ENCODE assay signal across 12 cellular contexts in the genomic region with DNA sequence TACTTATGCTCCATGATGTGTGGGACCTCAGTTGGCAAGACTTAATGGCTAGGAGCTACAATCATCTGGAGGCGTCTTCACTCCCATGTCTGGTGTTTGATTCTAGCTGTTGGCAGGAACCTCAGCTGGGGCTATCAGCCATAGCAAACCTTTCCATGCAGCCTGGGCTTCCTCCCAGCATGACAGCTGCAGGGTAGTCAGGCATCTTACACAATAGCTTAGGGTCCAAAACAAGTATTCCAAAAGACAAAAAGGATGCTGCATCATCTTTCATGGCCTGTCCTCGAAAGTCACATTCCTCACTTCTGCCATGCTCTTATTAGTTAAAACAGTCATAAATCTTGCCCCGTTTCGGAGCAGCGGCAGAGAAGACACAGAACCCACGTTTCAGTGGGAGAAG.
DNase-seq lines count a peak whose midpoint lies in the region; ATAC-seq and TF ChIP-seq lines count a peak whose summit lies in the region.
"Had no signal": no experiment of that assay in that cellular context is flagged by ENCODE, and none has a peak within 500 bp of the region (broad histone marks: within the 10 kb centered on the region; RNA-seq: fewer than 3 reads in every experiment).

No MANE protein-coding gene starts in this region.

- no peaks in the 10 kb centered on the region for H3K9me3 ChIP-seq in thoracic aorta
- H3K9me3 ChIP-seq: BE2C had no signal

- no peaks in the 10 kb centered on the region for H3K27me3 Mint-ChIP-seq in activated naive CD4-positive, alpha-beta T cell treated with anti-CD3 and anti-CD28 coated beads for 36 hours (ENCODE audit: low read depth)

- H3K4me3 ChIP-seq in thoracic aorta, result no peak overlapping the region
- H3K4me3 ChIP-seq: GM23338 had no signal

- TF ChIP-seq CTCF in thoracic aorta (IDR thresholded peaks at IDR 0.05), result no peak

- peaks cover 16% of the 10 kb centered on the region for H3K36me3 Mint-ChIP-seq in activated naive CD4-positive, alpha-beta T cell treated with anti-CD3 and anti-CD28 coated beads for 36 hours (ENCODE audit: low read depth)
- peaks cover 34 to 53% of the 10 kb centered on the region in 2 donors for H3K36me3 Mint-ChIP-seq in activated naive CD4-positive, alpha-beta T cell treated with anti-CD3 and anti-CD28 coated beads, Interleukin-2, amount 50 U/mL, for 72 hours

- peaks cover 3% of the 10 kb centered on the region for H3K9me3 Mint-ChIP-seq in activated naive CD4-positive, alpha-beta T cell treated with anti-CD3 and anti-CD28 coated beads for 36 hours
- H3K9me3 Mint-ChIP-seq in activated naive CD4-positive, alpha-beta T cell treated with anti-CD3 and anti-CD28 coated beads, Interleukin-2, amount 50 U/mL, for 72 hours, result peaks cover 15 to 19% of the 10 kb centered on the region in 2 donors
- H3K9me3 Mint-ChIP-seq: GM23338 had no signal

- peaks cover 0 to 6% of the 10 kb centered on the region in 2 donors for H3K4me1 ChIP-seq in thoracic aorta (ENCODE audit: control insufficient read depth in 1 of 2, low read depth in 2 of 2)
- H3K4me1 ChIP-seq: BE2C, parathyroid adenoma had no signal

- H3K27me3 ChIP-seq in thoracic aorta (replicated peaks; ENCODE audit: insufficient read depth), result no peaks in the 10 kb centered on the region
- H3K27me3 ChIP-seq: BE2C had no signal

- no peaks in the 10 kb centered on the region for H3K36me3 ChIP-seq in thoracic aorta
- H3K36me3 ChIP-seq: BE2C had no signal

- no peak for ATAC-seq in activated naive CD4-positive, alpha-beta T cell treated with anti-CD3 and anti-CD28 coated beads, Interleukin-2, amount 50 U/mL, for 72 hours
- no peak for ATAC-seq in thoracic aorta (ENCODE audit: insufficient number of reproducible peaks, low FRiP score, low read depth)
- ATAC-seq in HG03354 (IDR thresholded peaks at IDR 0.05; ENCODE audit: poor library complexity, severe bottlenecking, unreplicated experiment), result no peak
- ATAC-seq: GM23338 had no signal

- no peak overlapping the region for H3K4me3 Mint-ChIP-seq in activated naive CD4-positive, alpha-beta T cell treated with anti-CD3 and anti-CD28 coated beads for 36 hours
- H3K4me3 Mint-ChIP-seq: GM23338 had no signal

- DNase-seq in activated naive CD4-positive, alpha-beta T cell treated with anti-CD3 and anti-CD28 coated beads for 36 hours, result no peak
- DNase-seq in activated naive CD4-positive, alpha-beta T cell (lab: John Stamatoyannopoulos, UW), result no peak
- no peak for DNase-seq in activated naive CD4-positive, alpha-beta T cell treated with anti-CD3 and anti-CD28 coated beads, Interleukin-2, amount 50 U/mL, for 72 hours (ENCODE audit: low spot score in 2 of 2)
- DNase-seq in inferior parietal cortex (ENCODE audit: extremely low spot score), result peak; percentile 60
- DNase-seq in thoracic aorta (ENCODE audit: low spot score), result peak; percentile 4
- no peak for DNase-seq in NCI-H1694 (lab: John Stamatoyannopoulos, UW)
- DNase-seq in DMS 273 (lab: John Stamatoyannopoulos, UW; ENCODE audit: unreplicated experiment), result no peak
- DNase-seq: BE2C; stimulated activated CD8-positive, alpha-beta memory T cell treated with anti-CD3 and anti-CD28 coated beads, Interleukin-4, amount 100 ng/mL, for 48 hours had no signal

- H3K27ac Mint-ChIP-seq in activated naive CD4-positive, alpha-beta T cell treated with anti-CD3 and anti-CD28 coated beads for 36 hours, result peak overlapping the region; percentile 96
- H3K27ac Mint-ChIP-seq in activated naive CD4-positive, alpha-beta T cell treated with anti-CD3 and anti-CD28 coated beads, Interleukin-2, amount 50 U/mL, for 72 hours, result peak overlapping the region; percentile 88 to 94
- H3K27ac Mint-ChIP-seq: GM23338 had no signal

- H3K4me1 Mint-ChIP-seq in activated naive CD4-positive, alpha-beta T cell treated with anti-CD3 and anti-CD28 coated beads for 36 hours (ENCODE audit: low read depth), result peaks cover 92% of the 10 kb centered on the region

- CTCF ChIA-PET in activated naive CD4-positive, alpha-beta T cell treated with anti-CD3 and anti-CD28 coated beads for 36 hours (lab: Charles Lee), result interaction anchor here (0.7 to 2.2 kb wide), 3 partner anchors 33 to 57 kb away, joined by 3 to 11 read pairs (median 4); no protein-coding TSS in a partner anchor

- intact Hi-C loops in activated naive CD4-positive, alpha-beta T cell treated with anti-CD3 and anti-CD28 coated beads for 36 hours (cut with micrococcal nuclease), result loop anchor here (1.0 to 5.0 kb wide), 8 partner anchors 15 to 525 kb away; partner anchors contain the start of gene GBP4

- no peak overlapping the region for H3K27ac ChIP-seq in thoracic aorta
- H3K27ac ChIP-seq: parathyroid adenoma had no signal

Comparison
In these comparisons a context has a peak if more than half of its experiments do, and no peak if none do; other contexts are left out.
1. DNase-seq: peak in inferior parietal cortex (single experiment) and thoracic aorta (single experiment); none in activated naive CD4-positive, alpha-beta T cell treated with anti-CD3 and anti-CD28 coated beads for 36 hours (single experiment), activated naive CD4-positive, alpha-beta T cell (0 of 4), activated naive CD4-positive, alpha-beta T cell treated with anti-CD3 and anti-CD28 coated beads, Interleukin-2, amount 50 U/mL, for 72 hours (0 of 2), NCI-H1694 (single experiment) and DMS 273 (single experiment).